Comparison of ENCODE assay signal across 10 cellular contexts in genomic region chr22:22171357-22172218, GRCh38.
DNase-seq lines count a peak whose midpoint lies in the region; ATAC-seq and TF ChIP-seq lines count a peak whose summit lies in the region.
"Had no signal": no experiment of that assay in that cellular context is flagged by ENCODE, and none has a peak within 500 bp of the region (broad histone marks: within the 10 kb centered on the region; RNA-seq: fewer than 3 reads in every experiment).

No MANE protein-coding gene starts in this region.

- H3K27me3 Mint-ChIP-seq in endothelial cell (ENCODE audit: unreplicated experiment) (peaks cover 8% of the 10 kb centered on the region), osteocyte (ENCODE audit: unreplicated experiment) (peaks cover 29% of the 10 kb centered on the region)

- intact Hi-C loops in colonic mucosa (cut with DNase I), result no loop called here

- H3K9me3 ChIP-seq in MM.1S (replicated peaks; ENCODE audit: insufficient read depth, low read length), result no peaks in the 10 kb centered on the region
- H3K9me3 ChIP-seq in colonic mucosa, result no peaks in the 10 kb centered on the region

- TF ChIP-seq CTCF in GM12864 (IDR thresholded peaks at IDR 0.05; ENCODE audit: low read depth, low read length, missing control alignments), result peak; percentile 60
- TF ChIP-seq CTCF in MM.1S (IDR thresholded peaks at IDR 0.05; ENCODE audit: low read length), result peak; percentile 66
- peak; percentile 73 for TF ChIP-seq CTCF in endothelial cell (IDR thresholded peaks at IDR 0.05; ENCODE audit: unreplicated experiment)
- peak; percentile 22 for TF ChIP-seq CTCF in osteocyte (IDR thresholded peaks at IDR 0.05)
- no peak for TF ChIP-seq CTCF in colonic mucosa (IDR thresholded peaks at IDR 0.05)

- H3K9ac ChIP-seq in MM.1S (ENCODE audit: low read length) (no peak overlapping the region), colonic mucosa (ENCODE audit: low read depth in 2 of 2, low read length in 2 of 2) (no peak overlapping the region)

- TF ChIP-seq POLR2A in GM18505 (IDR thresholded peaks at IDR 0.05; ENCODE audit: borderline replicate concordance, extremely low read depth, insufficient read depth, insufficient read length), result no peak

- H2AFZ ChIP-seq in MM.1S (ENCODE audit: low read length), result peak overlapping the region; percentile 26; the same call in 1 of the 2 replicates

- H3K27ac Mint-ChIP-seq in endothelial cell (ENCODE audit: unreplicated experiment) (no peak overlapping the region), osteocyte (ENCODE audit: unreplicated experiment) (no peak overlapping the region)
- H3K27ac Mint-ChIP-seq: activated T-helper 1 cell treated with anti-CD3 and anti-CD28 coated beads, Interleukin-12 subunit alpha, Interleukin-12 subunit beta, Interleukin-2, Interleukin-4 antibody, amounts not matched to agents 30 ng/mL and 10 ng/mL and 1 ng/mL, durations not matched to agents 14 hours and 24 hours and 36 hours had no signal

- H3K9me3 Mint-ChIP-seq in endothelial cell (ENCODE audit: unreplicated experiment) (no peaks in the 10 kb centered on the region), osteocyte (ENCODE audit: unreplicated experiment) (no peaks in the 10 kb centered on the region)
- H3K9me3 Mint-ChIP-seq: activated T-helper 1 cell treated with anti-CD3 and anti-CD28 coated beads, Interleukin-12 subunit alpha, Interleukin-12 subunit beta, Interleukin-2, Interleukin-4 antibody, amounts not matched to agents 30 ng/mL and 10 ng/mL and 1 ng/mL, durations not matched to agents 14 hours and 24 hours and 36 hours had no signal

- no peaks in the 10 kb centered on the region for H3K36me3 Mint-ChIP-seq in endothelial cell (ENCODE audit: low read depth, unreplicated experiment)
- no peaks in the 10 kb centered on the region for H3K36me3 Mint-ChIP-seq in osteocyte (ENCODE audit: unreplicated experiment)

- H3K4me3 ChIP-seq in GM12864 (ENCODE audit: low read depth, low read length) (no peak overlapping the region), MM.1S (ENCODE audit: low read length) (no peak overlapping the region), colonic mucosa (no peak overlapping the region)

- H3F3A ChIP-seq in MM.1S (ENCODE audit: insufficient read depth, low read length), result peaks cover 24% of the 10 kb centered on the region

- H3K4me1 ChIP-seq in MM.1S (ENCODE audit: low read length), result peaks cover 35% of the 10 kb centered on the region
- no peaks in the 10 kb centered on the region for H3K4me1 ChIP-seq in colonic mucosa

- H3K4me2 ChIP-seq in MM.1S (ENCODE audit: low read depth, low read length), result no peak overlapping the region; the same call in 1 of the 2 replicates

- DNase-seq in GM12864 (ENCODE audit: low read depth) (no peak), MM.1S (peak; percentile 57), endothelial cell (ENCODE audit: low spot score) (peak; percentile 55), osteocyte (ENCODE audit: extremely low spot score, unreplicated experiment) (no peak), colonic mucosa (no peak)
- DNase-seq: NCI-H1417 had no signal

- H3K27ac ChIP-seq in MM.1S (ENCODE audit: low read length) (no peak overlapping the region), colonic mucosa (no peak overlapping the region)

- H3K4me3 Mint-ChIP-seq in endothelial cell (ENCODE audit: unreplicated experiment) (no peak overlapping the region), osteocyte (ENCODE audit: unreplicated experiment) (no peak overlapping the region)
- H3K4me3 Mint-ChIP-seq: activated T-helper 1 cell treated with anti-CD3 and anti-CD28 coated beads, Interleukin-12 subunit alpha, Interleukin-12 subunit beta, Interleukin-2, Interleukin-4 antibody, amounts not matched to agents 30 ng/mL and 10 ng/mL and 1 ng/mL, durations not matched to agents 14 hours and 24 hours and 36 hours had no signal

- no peaks in the 10 kb centered on the region for H4K20me1 ChIP-seq in MM.1S (ENCODE audit: insufficient read depth, low read length)

- H3K4me1 Mint-ChIP-seq in endothelial cell (ENCODE audit: unreplicated experiment), result peaks cover 2% of the 10 kb centered on the region
- no peaks in the 10 kb centered on the region for H3K4me1 Mint-ChIP-seq in osteocyte (ENCODE audit: unreplicated experiment)

- H3K79me2 ChIP-seq in MM.1S (ENCODE audit: low read length), result no peaks in the 10 kb centered on the region

- H3K9me2 ChIP-seq in MM.1S (replicated peaks; ENCODE audit: insufficient read depth, low read length), result no peaks in the 10 kb centered on the region

- ATAC-seq in GM18505 (IDR thresholded peaks at IDR 0.05; ENCODE audit: unreplicated experiment), result no peak
- ATAC-seq in HG02870 (IDR thresholded peaks at IDR 0.05; ENCODE audit: unreplicated experiment), result no peak
- ATAC-seq in HG02571 (IDR thresholded peaks at IDR 0.05; ENCODE audit: unreplicated experiment), result no peak

- H3K36me3 ChIP-seq in MM.1S (replicated peaks; ENCODE audit: insufficient read depth, low read length) (no peaks in the 10 kb centered on the region), colonic mucosa (no peaks in the 10 kb centered on the region)

- H3K27me3 ChIP-seq in MM.1S (replicated peaks; ENCODE audit: insufficient read depth, low read length) (no peaks in the 10 kb centered on the region), colonic mucosa (no peaks in the 10 kb centered on the region)

Comparison
In these comparisons a context has a peak if more than half of its experiments do, and no peak if none do; other contexts are left out.
1. DNase-seq: peak in MM.1S (single experiment) and endothelial cell (single experiment); none in GM12864 (single experiment), osteocyte (single experiment) and colonic mucosa (single experiment).